In the genomic region with DNA sequence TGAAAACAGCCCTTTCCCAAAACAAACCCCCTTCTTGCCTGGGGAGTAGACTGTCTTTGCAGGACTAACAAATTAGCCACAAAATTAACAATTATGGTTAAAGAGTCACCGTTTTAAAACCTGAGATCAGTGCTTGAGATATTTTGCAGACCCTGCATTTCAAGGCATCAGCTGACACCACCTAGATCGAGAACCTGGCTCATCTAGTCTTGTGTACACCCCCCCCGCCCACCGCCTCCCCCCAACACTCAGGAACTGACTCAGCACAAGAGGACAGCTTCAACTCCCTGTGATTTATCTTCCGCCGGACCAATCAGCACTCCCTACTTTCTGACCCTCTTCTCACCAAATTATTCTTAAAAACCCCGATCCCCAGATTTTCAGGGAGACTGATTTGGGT, we compare ENCODE assay signal across 19 cellular contexts.
DNase-seq lines count a peak whose midpoint lies in the region; ATAC-seq and TF ChIP-seq lines count a peak whose summit lies in the region.
"Had no signal": no experiment of that assay in that cellular context is flagged by ENCODE, and none has a peak within 500 bp of the region (broad histone marks: within the 10 kb centered on the region; RNA-seq: fewer than 3 reads in every experiment).

No MANE protein-coding gene starts in this region.

- no peaks in the 10 kb centered on the region for H3K79me1 ChIP-seq in mesendoderm (ENCODE audit: low read length)

- peak overlapping the region; percentile 60 for H3K18ac ChIP-seq in mesendoderm (ENCODE audit: low read length)

- H3K36me3 ChIP-seq in mesendoderm (ENCODE audit: control insufficient read depth, insufficient read depth, low read length): no peaks in the 10 kb centered on the region
- H3K36me3 ChIP-seq: BE2C, HAP-1 had no signal

- ATAC-seq in SK-N-SH treated with all-trans-retinoic acid at 6 μM for 48 hours (no peak), HG03039 (IDR thresholded peaks at IDR 0.05; ENCODE audit: unreplicated experiment) (no peak), left cardiac atrium (no peak)

- no peak overlapping the region for H3K27ac ChIP-seq in mesendoderm (ENCODE audit: low read depth, low read length)
- H3K27ac ChIP-seq: HL-60 had no signal

- no peak overlapping the region for H3K9ac ChIP-seq in mesendoderm (ENCODE audit: low read length)

- no peak overlapping the region for H3K4ac ChIP-seq in mesendoderm (ENCODE audit: low read depth, low read length)

- DNase-seq in Daoy (ENCODE audit: low read depth) (peak; percentile 1), H4 (ENCODE audit: low spot score) (peak; percentile 27), mesendoderm (peak; percentile 16), mesenteric fat pad (ENCODE audit: low spot score) (no peak), cerebellum (ENCODE audit: low spot score) (no peak), left cardiac atrium (no peak)
- DNase-seq: ACHN; BE2C; C1 segment of cervical spinal cord; CD4-positive, CD25-positive, alpha-beta regulatory T cell; CD8-positive, alpha-beta memory T cell; COR-L47; DMS 273 treated with DMSO at 0.1 percent for 48 hours; GF-D8; GOT3 had no signal

- no peak overlapping the region for H2AK5ac ChIP-seq in mesendoderm (ENCODE audit: low read length)

- no peak overlapping the region for H2BK120ac ChIP-seq in mesendoderm (ENCODE audit: low read depth, low read length)

- no peaks in the 10 kb centered on the region for H3K27me3 ChIP-seq in mesendoderm (ENCODE audit: insufficient read depth, low read length, poor library complexity)
- H3K27me3 ChIP-seq: BE2C had no signal

- H3K79me2 ChIP-seq in mesendoderm (ENCODE audit: control insufficient read depth, insufficient read depth, low read length): no peaks in the 10 kb centered on the region

- no peak overlapping the region for H3K56ac ChIP-seq in mesendoderm (ENCODE audit: low read length)

- H2BK15ac ChIP-seq in mesendoderm (replicated peaks; ENCODE audit: low read depth): no peak overlapping the region

- WGBS in mesendoderm (ENCODE audit: extremely low coverage, insufficient coverage, low lambda C conversion rate): no CpG with 5 or more reads among the region's 7 CpGs

- H4K5ac ChIP-seq in mesendoderm (ENCODE audit: low read length): no peak overlapping the region

- no peak overlapping the region for H3K23ac ChIP-seq in mesendoderm (ENCODE audit: low read length)

- H3K4me1 ChIP-seq in mesendoderm (ENCODE audit: control insufficient read depth, low read depth, low read length): no peaks in the 10 kb centered on the region
- H3K4me1 ChIP-seq: BE2C, HAP-1 had no signal

- H3K4me2 ChIP-seq in mesendoderm (ENCODE audit: low read length): no peak overlapping the region

- H3K4me3 ChIP-seq in mesendoderm (ENCODE audit: low read length): no peak overlapping the region
- H3K4me3 ChIP-seq: HAP-1 had no signal

- intact Hi-C loops in left cardiac atrium (cut with DNase I): no loop called here

- H2BK5ac ChIP-seq in mesendoderm (ENCODE audit: low read length): no peak overlapping the region

- H4K8ac ChIP-seq in mesendoderm (ENCODE audit: low read depth, low read length): no peak overlapping the region

TF ChIP-seq in SK-N-SH treated with all-trans-retinoic acid at 6 μM for 48 hours, 23 proteins besides CTCF, POLR2A, EP300 and RAD21:
- TF ChIP-seq ZNF8 (CRISPR knock-in tag; IDR thresholded peaks at IDR 0.05): no peak
- TF ChIP-seq, protein P1, sequence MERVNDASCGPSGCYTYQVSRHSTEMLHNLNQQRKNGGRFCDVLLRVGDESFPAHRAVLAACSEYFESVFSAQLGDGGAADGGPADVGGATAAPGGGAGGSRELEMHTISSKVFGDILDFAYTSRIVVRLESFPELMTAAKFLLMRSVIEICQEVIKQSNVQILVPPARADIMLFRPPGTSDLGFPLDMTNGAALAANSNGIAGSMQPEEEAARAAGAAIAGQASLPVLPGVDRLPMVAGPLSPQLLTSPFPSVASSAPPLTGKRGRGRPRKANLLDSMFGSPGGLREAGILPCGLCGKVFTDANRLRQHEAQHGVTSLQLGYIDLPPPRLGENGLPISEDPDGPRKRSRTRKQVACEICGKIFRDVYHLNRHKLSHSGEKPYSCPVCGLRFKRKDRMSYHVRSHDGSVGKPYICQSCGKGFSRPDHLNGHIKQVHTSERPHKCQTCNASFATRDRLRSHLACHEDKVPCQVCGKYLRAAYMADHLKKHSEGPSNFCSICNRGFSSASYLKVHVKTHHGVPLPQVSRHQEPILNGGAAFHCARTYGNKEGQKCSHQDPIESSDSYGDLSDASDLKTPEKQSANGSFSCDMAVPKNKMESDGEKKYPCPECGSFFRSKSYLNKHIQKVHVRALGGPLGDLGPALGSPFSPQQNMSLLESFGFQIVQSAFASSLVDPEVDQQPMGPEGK (CRISPR knock-in tag; IDR thresholded peaks at IDR 0.05; ENCODE audit: borderline replicate concordance): peak; percentile 74; the same call in 1 of the 2 replicates
TF ChIP-seq in SK-N-SH treated with all-trans-retinoic acid at 6 μM for 48 hours: peak in this region for 1.

Comparison
In these comparisons a context has a peak if more than half of its experiments do, and no peak if none do; other contexts are left out.
1. DNase-seq: peak in Daoy (single experiment), H4 (single experiment) and mesendoderm (single experiment); none in mesenteric fat pad (single experiment), cerebellum (single experiment) and left cardiac atrium (single experiment).